In genomic region chr19:45510352-45510751, GRCh38 we compare ENCODE assay signal across 8 cellular contexts. TPM values are rescaled to one million over a fixed set of nuclear protein-coding genes. Genes with fewer than 3 reads are reported as not detected.
DNase-seq lines count a peak whose midpoint lies in the region; TF ChIP-seq lines count a peak whose summit lies in the region.
"Not testable (repeated sequence)": the region's sequence is repeated elsewhere in the genome, so short reads cannot be mapped to it uniquely, and the experiment has no call there.

No MANE protein-coding gene starts in this region.

- not testable (repeated sequence) for H3K9ac ChIP-seq in endodermal cell (ENCODE audit: extremely low read depth, low read length, poor library complexity, severe bottlenecking); subcutaneous abdominal adipose tissue (ENCODE audit: low read length in 5 of 5)

- peaks cover 67% of the 10 kb centered on the region for H3K4me1 Mint-ChIP-seq in activated CD4-positive, alpha-beta T cell treated with anti-CD3 and anti-CD28 coated beads, Interleukin-2, amount 10 ng/mL, durations not matched to agents 7 days and 5 days
- H3K4me1 Mint-ChIP-seq in activated naive CD8-positive, alpha-beta T cell treated with anti-CD3 and anti-CD28 coated beads for 36 hours = peaks cover 59% of the 10 kb centered on the region
- H3K4me1 Mint-ChIP-seq in endodermal cell = peaks cover 20% of the 10 kb centered on the region
- not testable (repeated sequence) for H3K4me1 Mint-ChIP-seq in mesothelial cell of epicardium

- CTCF ChIA-PET in activated CD4-positive, alpha-beta T cell treated with anti-CD3 and anti-CD28 coated beads, Interleukin-2, amount 10 ng/mL, durations not matched to agents 7 days and 5 days (lab: Charles Lee) = interaction anchor here (1.1 to 1.4 kb wide), 3 partner anchors 8 to 71 kb away, joined by 3 to 5 read pairs (median 4); no protein-coding TSS in a partner anchor

- peak overlapping the region; percentile 13 for H3K27ac Mint-ChIP-seq in activated CD4-positive, alpha-beta T cell treated with anti-CD3 and anti-CD28 coated beads, Interleukin-2, amount 10 ng/mL, durations not matched to agents 7 days and 5 days
- peak overlapping the region; percentile 63 for H3K27ac Mint-ChIP-seq in activated naive CD8-positive, alpha-beta T cell treated with anti-CD3 and anti-CD28 coated beads for 36 hours
- not testable (repeated sequence) for H3K27ac Mint-ChIP-seq in endodermal cell, mesothelial cell of epicardium

- not testable (repeated sequence) for H3K4me1 ChIP-seq in endodermal cell (ENCODE audit: control insufficient read depth, insufficient read depth, low read length)
- H3K4me1 ChIP-seq in osteoblast (ENCODE audit: insufficient read depth, low read length) (peaks cover 15% of the 10 kb centered on the region), subcutaneous abdominal adipose tissue (ENCODE audit: control insufficient read depth in 5 of 5, insufficient read depth in 5 of 5, low read length in 5 of 5) (peaks cover 10 to 81% (median 70%) of the 10 kb centered on the region in 5 donors)

- peaks cover 13% of the 10 kb centered on the region for H3K36me3 Mint-ChIP-seq in activated CD4-positive, alpha-beta T cell treated with anti-CD3 and anti-CD28 coated beads, Interleukin-2, amount 10 ng/mL, durations not matched to agents 7 days and 5 days (ENCODE audit: low read depth)
- not testable (repeated sequence) for H3K36me3 Mint-ChIP-seq in activated naive CD8-positive, alpha-beta T cell treated with anti-CD3 and anti-CD28 coated beads for 36 hours; mesothelial cell of epicardium
- H3K36me3 Mint-ChIP-seq in endodermal cell (ENCODE audit: low read depth) = peaks cover 24% of the 10 kb centered on the region

- not testable (repeated sequence) for H3K9me3 Mint-ChIP-seq in activated CD4-positive, alpha-beta T cell treated with anti-CD3 and anti-CD28 coated beads, Interleukin-2, amount 10 ng/mL, durations not matched to agents 7 days and 5 days; activated naive CD8-positive, alpha-beta T cell treated with anti-CD3 and anti-CD28 coated beads for 36 hours; endodermal cell; mesothelial cell of epicardium

- H3K4me3 ChIP-seq in AG10803 (ENCODE audit: low read length) (peak overlapping the region; percentile 97; the same call in 1 of the 2 replicates), endodermal cell (ENCODE audit: low read length) (peak overlapping the region; percentile 99), subcutaneous abdominal adipose tissue (ENCODE audit: low read depth in 1 of 5, low read length in 5 of 5) (peak overlapping the region in 1 of 5 donors; percentile 92)
- not testable (repeated sequence) for H3K4me3 ChIP-seq in HL-60 (replicated peaks; ENCODE audit: insufficient read depth, low read length); osteoblast (ENCODE audit: insufficient read depth, low read length)

- H4K20me1 ChIP-seq in osteoblast (ENCODE audit: insufficient read depth, low read length) = peaks cover 49% of the 10 kb centered on the region

- DNase-seq in AG10803 (ENCODE audit: low read depth); HL-60 (ENCODE audit: low read depth in 1 of 2, low spot score in 1 of 2); activated CD4-positive, alpha-beta T cell treated with anti-CD3 and anti-CD28 coated beads, Interleukin-2, amount 10 ng/mL, durations not matched to agents 7 days and 5 days; activated naive CD8-positive, alpha-beta T cell treated with anti-CD3 and anti-CD28 coated beads for 36 hours; endodermal cell; mesothelial cell of epicardium (ENCODE audit: low spot score in 2 of 2, unreplicated experiment in 2 of 2); osteoblast (ENCODE audit: insufficient read length, low spot score, missing footprints): not testable (repeated sequence)

- H3K36me3 ChIP-seq in endodermal cell (ENCODE audit: control insufficient read depth, insufficient read depth, low read length) = peaks cover 44% of the 10 kb centered on the region
- not testable (repeated sequence) for H3K36me3 ChIP-seq in osteoblast (ENCODE audit: insufficient read depth, low read length); subcutaneous abdominal adipose tissue (ENCODE audit: control insufficient read depth in 5 of 5, insufficient read depth in 5 of 5, low read length in 5 of 5)

- not testable (repeated sequence) for H3K27me3 Mint-ChIP-seq in activated CD4-positive, alpha-beta T cell treated with anti-CD3 and anti-CD28 coated beads, Interleukin-2, amount 10 ng/mL, durations not matched to agents 7 days and 5 days; activated naive CD8-positive, alpha-beta T cell treated with anti-CD3 and anti-CD28 coated beads for 36 hours; endodermal cell (ENCODE audit: insufficient read depth); mesothelial cell of epicardium (ENCODE audit: low read depth)

- H3K27ac ChIP-seq in HL-60 (replicated peaks) (peak overlapping the region; percentile 88), subcutaneous abdominal adipose tissue (ENCODE audit: low read depth, low read length) (peak overlapping the region; percentile 87)
- H3K27ac ChIP-seq in endodermal cell (ENCODE audit: low read depth, low read length); osteoblast (ENCODE audit: low read depth, low read length): not testable (repeated sequence)

- POLR2A ChIA-PET in activated CD4-positive, alpha-beta T cell treated with anti-CD3 and anti-CD28 coated beads, Interleukin-2, amount 10 ng/mL, durations not matched to agents 7 days and 5 days (lab: Charles Lee) = not testable (repeated sequence)

- H3K4me2 ChIP-seq in osteoblast (ENCODE audit: insufficient read depth, low read length) = peak overlapping the region; percentile 100

- H3K4me3 Mint-ChIP-seq in activated CD4-positive, alpha-beta T cell treated with anti-CD3 and anti-CD28 coated beads, Interleukin-2, amount 10 ng/mL, durations not matched to agents 7 days and 5 days = peak overlapping the region; percentile 83
- H3K4me3 Mint-ChIP-seq in activated naive CD8-positive, alpha-beta T cell treated with anti-CD3 and anti-CD28 coated beads for 36 hours = not testable (repeated sequence)
- H3K4me3 Mint-ChIP-seq in endodermal cell (peak overlapping the region; percentile 91), mesothelial cell of epicardium (peak overlapping the region; percentile 13)

- peaks cover 78% of the 10 kb centered on the region for H3K79me2 ChIP-seq in osteoblast (ENCODE audit: insufficient read depth, low read length)

- not testable (repeated sequence) for TF ChIP-seq CTCF in AG10803 (conservative IDR thresholded peaks at IDR 0.05; ENCODE audit: low read length); HL-60 (IDR thresholded peaks at IDR 0.05; ENCODE audit: insufficient read depth, low read length); endodermal cell (conservative IDR thresholded peaks at IDR 0.05); mesothelial cell of epicardium (IDR thresholded peaks at IDR 0.05; ENCODE audit: unreplicated experiment); osteoblast (IDR thresholded peaks at IDR 0.05; ENCODE audit: extremely low read depth, low read depth, low read length)

- not testable (repeated sequence) for H3K27me3 ChIP-seq in HL-60 (ENCODE audit: insufficient read depth, poor library complexity, severe bottlenecking); endodermal cell (ENCODE audit: control insufficient read depth, insufficient read depth, low read length, poor library complexity, severe bottlenecking); osteoblast (ENCODE audit: insufficient read depth, low read length); subcutaneous abdominal adipose tissue (ENCODE audit: control insufficient read depth in 5 of 5, insufficient read depth in 4 of 5, low read length in 5 of 5)

- 92 to 98% methylated on average over 9 to 11 of the region's 11 CpGs for WGBS in endodermal cell (ENCODE audit: insufficient coverage in 1 of 2, insufficient read length in 1 of 2), 2 experiments

- H2AFZ ChIP-seq in osteoblast (ENCODE audit: low read length) = not testable (repeated sequence)

- not testable (repeated sequence) for H3K9me3 ChIP-seq in endodermal cell (ENCODE audit: control insufficient read depth, low read length); osteoblast (ENCODE audit: low read depth, low read length); subcutaneous abdominal adipose tissue (ENCODE audit: control insufficient read depth in 5 of 5, low read length in 5 of 5)

RNA-seq across cellular contexts. Expression of gene VASP, which starts 3.1 kb away (rescaled TPM):
- total RNA-seq in activated CD4-positive, alpha-beta T cell treated with anti-CD3 and anti-CD28 coated beads, Interleukin-2, amount 10 ng/mL, durations not matched to agents 7 days and 5 days = 100 to 1,000 TPM; 143 to 157 TPM
- total RNA-seq in activated naive CD8-positive, alpha-beta T cell treated with anti-CD3 and anti-CD28 coated beads for 36 hours = 100 to 1,000 TPM; 133 to 134 TPM
- total RNA-seq in endodermal cell = 100 to 1,000 TPM; 134 to 144 TPM
- 54.2 TPM for polyA plus RNA-seq in endodermal cell (2013, experiment 1 of 2)
- polyA plus RNA-seq in endodermal cell (2013, experiment 2 of 2) = 55.2 TPM
- total RNA-seq in mesothelial cell of epicardium = 49.3 to 54.8 TPM (median 53.8 TPM) in 3 replicates
- total RNA-seq in osteoblast = 50.1 and 71.3 TPM in 2 replicates

RNA-seq across cellular contexts. Expression of gene PPM1N, which starts 12.1 kb away (rescaled TPM):
- total RNA-seq in activated CD4-positive, alpha-beta T cell treated with anti-CD3 and anti-CD28 coated beads, Interleukin-2, amount 10 ng/mL, durations not matched to agents 7 days and 5 days = 1 to 10 TPM in 1 of 2 experiments, under 1 TPM in 1; 0.82 to 1.1 TPM
- total RNA-seq in activated naive CD8-positive, alpha-beta T cell treated with anti-CD3 and anti-CD28 coated beads for 36 hours = 1 to 10 TPM; 1.4 to 1.9 TPM
- 1 to 10 TPM; 3.2 to 3.5 TPM for total RNA-seq in endodermal cell
- polyA plus RNA-seq in endodermal cell (2013, experiment 1 of 2) = 2.6 TPM
- 1.9 TPM for polyA plus RNA-seq in endodermal cell (2013, experiment 2 of 2)
- total RNA-seq in mesothelial cell of epicardium = 0.38 to 0.60 TPM (median 0.59 TPM) in 3 replicates
- total RNA-seq in osteoblast = 0.29 and 0.36 TPM in 2 replicates

RNA-seq across cellular contexts. Expression of gene RTN2, which starts 13.5 kb away (rescaled TPM):
- total RNA-seq in activated CD4-positive, alpha-beta T cell treated with anti-CD3 and anti-CD28 coated beads, Interleukin-2, amount 10 ng/mL, durations not matched to agents 7 days and 5 days = 1 to 10 TPM; 1.8 to 2.0 TPM
- 1 to 10 TPM; 1.3 to 1.8 TPM for total RNA-seq in activated naive CD8-positive, alpha-beta T cell treated with anti-CD3 and anti-CD28 coated beads for 36 hours
- 10 to 100 TPM; 15.7 to 18.5 TPM for total RNA-seq in endodermal cell
- polyA plus RNA-seq in endodermal cell (2013, experiment 1 of 2) = 23.8 TPM
- 25.9 TPM for polyA plus RNA-seq in endodermal cell (2013, experiment 2 of 2)
- 15.2 to 18.1 TPM (median 16.7 TPM) in 3 replicates for total RNA-seq in mesothelial cell of epicardium
- 6.2 TPM in 2 replicates for total RNA-seq in osteoblast

RNA-seq across cellular contexts. Expression of gene FOSB, which starts 42.6 kb away (rescaled TPM):
- total RNA-seq in activated CD4-positive, alpha-beta T cell treated with anti-CD3 and anti-CD28 coated beads, Interleukin-2, amount 10 ng/mL, durations not matched to agents 7 days and 5 days = 10 to 100 TPM; 36.0 to 43.9 TPM
- 10 to 100 TPM in 1 of 2 experiments, 1 to 10 TPM in 1; 9.7 to 10.5 TPM for total RNA-seq in activated naive CD8-positive, alpha-beta T cell treated with anti-CD3 and anti-CD28 coated beads for 36 hours
- total RNA-seq in endodermal cell (1 to 10 TPM; 1.6 to 3.0 TPM), mesothelial cell of epicardium (272 to 287 TPM (median 278 TPM) in 3 replicates), osteoblast (3.3 and 3.8 TPM in 2 replicates)
- polyA plus RNA-seq in endodermal cell (2013, experiment 1 of 2) = 1.6 TPM
- 1.4 TPM for polyA plus RNA-seq in endodermal cell (2013, experiment 2 of 2)
